ENCODE assay signal across 14 cellular contexts in genomic region chr6:31762878-31763616, GRCh38. TPM values are rescaled to one million over a fixed set of nuclear protein-coding genes. Genes with fewer than 3 reads are reported as not detected.
A peak's percentile ranks its signal among the peaks of the same experiment; 100 is the strongest.
DNase-seq lines count a peak whose midpoint lies in the region; ATAC-seq, FAIRE-seq and TF ChIP-seq lines count a peak whose summit lies in the region.
"Had no signal": no experiment of that assay in that cellular context is flagged by ENCODE, and none has a peak within 500 bp of the region (broad histone marks: within the 10 kb centered on the region; RNA-seq: fewer than 3 reads in every experiment).

No MANE protein-coding gene starts in this region.

- H3K9ac ChIP-seq in GM23248 = 0 out of 2 replicates have a peak overlapping the region, but pooled peaks have one; percentile 15
- peak overlapping the region in 1 of 2 experiments; percentile 40; a peak in 2 of 4 replicates for H3K9ac ChIP-seq in K562 (ENCODE audit: insufficient read depth in 1 of 2, low read depth in 2 of 2, low read length in 2 of 2)

- TF ChIP-seq RAD21 in K562 (CRISPR knock-in tag; conservative IDR thresholded peaks at IDR 0.05 in 1 of 2, IDR thresholded peaks at IDR 0.05 in 1 of 2) = no peak

- no peaks in the 10 kb centered on the region for H4K20me1 ChIP-seq in GM23248 (ENCODE audit: insufficient read depth)
- no peaks in the 10 kb centered on the region for H4K20me1 ChIP-seq in K562 (replicated peaks; ENCODE audit: control insufficient read depth, insufficient read depth, low read length)

- H3K9me2 ChIP-seq in GM23248 (ENCODE audit: insufficient read depth) = no peaks in the 10 kb centered on the region

- TF ChIP-seq CTCF in A673 (conservative IDR thresholded peaks at IDR 0.05; ENCODE audit: low read depth, low read length) (no peak), K562 (IDR thresholded peaks at IDR 0.05 in 2 of 3, conservative IDR thresholded peaks at IDR 0.05 in 1 of 3; ENCODE audit: insufficient read depth in 2 of 3, low read depth in 1 of 3, low read length in 3 of 3) (no peak), testis (IDR thresholded peaks at IDR 0.05) (no peak)

- peak; percentile 56 for ATAC-seq in K562
- no peak for ATAC-seq in HG02610 (IDR thresholded peaks at IDR 0.05; ENCODE audit: unreplicated experiment)
- ATAC-seq in GM21786 (IDR thresholded peaks at IDR 0.05; ENCODE audit: unreplicated experiment) = no peak
- ATAC-seq: stimulated activated naive CD8-positive, alpha-beta T cell treated with anti-CD3 and anti-CD28 coated beads, Interleukin-15, amount 100 ng/mL, for 72 hours had no signal

- BruUV-seq in A673 (replicated peaks; lab: Mats Ljungman, UMichigan) (no TSS peak), K562 (replicated peaks; lab: Mats Ljungman, UMichigan) (no TSS peak)

- H3K4me1 ChIP-seq in A673 (ENCODE audit: insufficient read depth, low read length, poor library complexity, severe bottlenecking) (no peaks in the 10 kb centered on the region), GM23248 (ENCODE audit: insufficient read depth) (peaks cover 9% of the 10 kb centered on the region), K562 (replicated peaks in 1 of 2; ENCODE audit: control insufficient read depth in 2 of 2, insufficient read depth in 2 of 2, low read length in 2 of 2) (peaks cover 0 to 20% of the 10 kb centered on the region in 2 experiments; a peak in 3 of 5 replicates), mesodermal cell (ENCODE audit: control insufficient read depth, insufficient read depth, low read length, poor library complexity, severe bottlenecking) (peaks cover 18% of the 10 kb centered on the region), testis (no peaks in the 10 kb centered on the region)

- no peak overlapping the region for H3K4me2 ChIP-seq in GM23248 (ENCODE audit: unreplicated experiment)
- no peak overlapping the region for H3K4me2 ChIP-seq in K562 (ENCODE audit: insufficient read depth, low read length)
- H3K4me2 ChIP-seq: hepatocyte had no signal

- CTCF ChIA-PET in A673 (lab: Charles Lee) (no interaction called here), K562 (lab: Yijun Ruan, JAX; ENCODE audit: low intra/inter-chr PET ratio) (no interaction called here)

- DNase-seq in A673 (ENCODE audit: low spot score) = no peak
- no peak for DNase-seq in GM23248
- DNase-seq in K562 (ENCODE audit: extremely low read depth in 1 of 4, low spot score in 3 of 4) = peak in 1 of 4 experiments; percentile 63
- no peak for DNase-seq in testis
- no peak for DNase-seq in DMS 273 (lab: John Stamatoyannopoulos, UW; ENCODE audit: unreplicated experiment)
- DNase-seq: AML-193; NCI-H446 treated with DMSO at 0.1 percent for 48 hours; stimulated activated naive CD8-positive, alpha-beta T cell treated with anti-CD3 and anti-CD28 coated beads, Interleukin-15, amount 100 ng/mL, for 72 hours had no signal

- FAIRE-seq in K562 (lab: Jason Lieb, UNC) = no peak
- FAIRE-seq: TTC549 had no signal

- H3K36me3 ChIP-seq in A673 (ENCODE audit: insufficient read depth, low read length, poor library complexity, severe bottlenecking) = peaks cover 58% of the 10 kb centered on the region
- no peaks in the 10 kb centered on the region for H3K36me3 ChIP-seq in GM23248 (ENCODE audit: low read depth)
- peaks cover 61% of the 10 kb centered on the region for H3K36me3 ChIP-seq in K562 (ENCODE audit: control insufficient read depth, insufficient read depth, low read length)
- H3K36me3 ChIP-seq in mesodermal cell (ENCODE audit: control insufficient read depth, insufficient read depth, low read length) = peaks cover 30% of the 10 kb centered on the region
- H3K36me3 ChIP-seq in testis (ENCODE audit: low read depth, missing control alignments) = no peaks in the 10 kb centered on the region

- H3K27ac ChIP-seq in A673 (ENCODE audit: low read depth, low read length, poor library complexity, severe bottlenecking) (peak overlapping the region; percentile 57), GM23248 (no peak overlapping the region), K562 (ENCODE audit: extremely low read depth, low read depth, low read length) (no peak overlapping the region), mesodermal cell (ENCODE audit: low read depth, low read length, severe bottlenecking) (peak overlapping the region; percentile 87), testis (no peak overlapping the region)
- H3K27ac ChIP-seq: hepatocyte had no signal

- peak; percentile 50; the same call in 1 of the 2 replicates for TF ChIP-seq POLR2A in K562 (conservative IDR thresholded peaks at IDR 0.05)
- no peak for TF ChIP-seq POLR2A in testis (IDR thresholded peaks at IDR 0.05)

- 85 to 88% methylated on average over 7 to 8 of the region's 8 CpGs for WGBS in GM23248 (ENCODE audit: low coverage in 1 of 2, low lambda C conversion rate in 2 of 2, missing lambda C conversion rate in 2 of 2), 2 experiments
- 60% methylated on average over 8 of the region's 8 CpGs for WGBS in K562 (ENCODE audit: insufficient coverage, low coverage, missing lambda C conversion rate)
- 75 to 83% methylated on average over 7 of the region's 8 CpGs for WGBS in mesodermal cell (ENCODE audit: insufficient coverage in 2 of 2), 2 experiments
- 80 to 87% methylated on average over 8 of the region's 8 CpGs for WGBS in testis, 2 donors

- H3K9me1 ChIP-seq in K562 (ENCODE audit: control insufficient read depth, insufficient read depth, low read length) = no peaks in the 10 kb centered on the region

- H3K79me2 ChIP-seq in GM23248 (ENCODE audit: insufficient read depth) (no peaks in the 10 kb centered on the region), K562 (ENCODE audit: control insufficient read depth, insufficient read depth, low read length) (no peaks in the 10 kb centered on the region)
- H3K79me2 ChIP-seq: hepatocyte had no signal

- no peaks in the 10 kb centered on the region for H3F3A ChIP-seq in GM23248 (ENCODE audit: insufficient read depth)

- H2AFZ ChIP-seq in GM23248 (no peak overlapping the region), K562 (ENCODE audit: low read depth, low read length) (no peak overlapping the region)
- H2AFZ ChIP-seq: hepatocyte had no signal

- H3K9me3 ChIP-seq in A673 (ENCODE audit: low read depth, low read length, poor library complexity, severe bottlenecking) (no peaks in the 10 kb centered on the region), GM23248 (ENCODE audit: low read depth) (no peaks in the 10 kb centered on the region), K562 (replicated peaks; ENCODE audit: control insufficient read depth, insufficient read depth, low read depth, low read length) (no peaks in the 10 kb centered on the region), mesodermal cell (ENCODE audit: control insufficient read depth, low read length) (no peaks in the 10 kb centered on the region), testis (no peaks in the 10 kb centered on the region)

- no peak for TF ChIP-seq EP300 in K562 (IDR thresholded peaks at IDR 0.05; ENCODE audit: low read length)

- H3K27me3 ChIP-seq in A673 (replicated peaks; ENCODE audit: insufficient read depth, low read depth, low read length, poor library complexity) (no peaks in the 10 kb centered on the region), GM23248 (replicated peaks; ENCODE audit: insufficient read depth) (no peaks in the 10 kb centered on the region), K562 (ENCODE audit: control insufficient read depth in 2 of 2, insufficient read depth in 2 of 2, low read length in 2 of 2) (no peaks in the 10 kb centered on the region), testis (no peaks in the 10 kb centered on the region)
- H3K27me3 ChIP-seq: hepatocyte had no signal

- in situ Hi-C loops in GM23248 (cut with MboI) = no loop called here
- in situ Hi-C loops in K562 (cut with MboI) = no loop called here

- no peak overlapping the region for H3K4me3 ChIP-seq in A673 (ENCODE audit: low read depth, low read length, poor library complexity, severe bottlenecking)
- H3K4me3 ChIP-seq in GM23248 = no peak overlapping the region
- H3K4me3 ChIP-seq in K562 = no peak overlapping the region
- no peak overlapping the region for H3K4me3 ChIP-seq in mesodermal cell (ENCODE audit: extremely low read depth, insufficient read depth, low read length, poor library complexity, severe bottlenecking)
- no peak overlapping the region for H3K4me3 ChIP-seq in testis
- H3K4me3 ChIP-seq: hepatocyte had no signal

- POLR2A ChIA-PET in A673 (lab: Charles Lee; ENCODE audit: low non-redundant PET) (no interaction called here), K562 (lab: Yijun Ruan, JAX) (interaction anchor here (1.3 to 4.6 kb wide), 3 partner anchors 9 to 25 kb away, joined by 5 to 29 read pairs (median 8); partner anchors contain the start of genes CLIC1 and MSH5)

- intact Hi-C loops in A673 (cut with micrococcal nuclease; ENCODE audit: unreplicated experiment) (no loop called here), K562 (cut with micrococcal nuclease) (no loop called here), testis (cut with DNase I; ENCODE audit: low total_unique reads) (no loop called here)

RNA-seq across cellular contexts. Expression of gene SAPCD1, which starts 0.6 kb away (rescaled TPM):
- 9.9 and 19.9 TPM in 2 replicates for total RNA-seq in A673 (2021)
- 2.5 TPM in 1 of 2 replicates, not detected in the other for total RNA-seq in GM23248 (2014; rRNA removed; shearing (Covaris generic))
- 0.85 and 1.3 TPM in 2 replicates for polyA plus RNA-seq in GM23248 (2016; fragmentation: Nextera tagmentation; extraction: Ambion mirVana)
- total RNA-seq in K562 (2011; cell fraction: chromatin; rRNA removed; ENCODE audit: low replicate concordance) = 127 and 183 TPM in 2 replicates
- total RNA-seq in K562 (2011; cell fraction: nucleolus; rRNA removed) = 43.2 and 49.2 TPM in 2 replicates
- total RNA-seq in K562 (2011; cell fraction: nucleoplasm; rRNA removed) = 129 and 205 TPM in 2 replicates
- total RNA-seq in K562 (2014; rRNA removed) = 5.9 and 6.5 TPM in 2 replicates
- 7.0 and 7.4 TPM in 2 replicates for total RNA-seq in K562 (2014; rRNA removed; fragmentation: Illumina TruSeq; extraction: Trizol)
- total RNA-seq in K562 (2015; rRNA removed; fragmentation: Illumina TruSeq; extraction: Trizol) = 5.8 and 7.5 TPM in 2 replicates
- total RNA-seq in K562 (2021) = 13.4 and 15.8 TPM in 2 replicates
- polyA plus RNA-seq in K562 (2011; rRNA removed) = 11.7 and 17.8 TPM in 2 replicates
- 4.3 and 5.0 TPM in 2 replicates for polyA plus RNA-seq in K562 (2011; cell fraction: cytosol; rRNA removed)
- polyA plus RNA-seq in K562 (2011; cell fraction: nucleus; rRNA removed) = 169 and 188 TPM in 2 replicates
- 14.3 and 26.9 TPM in 2 replicates for polyA plus RNA-seq in K562 (2012)
- polyA plus RNA-seq in K562 (2014; fragmentation: Illumina TruSeq; extraction: Trizol) = 12.9 and 18.4 TPM in 2 replicates
- polyA plus RNA-seq in K562 (2014; fragmentation: Nextera tagmentation; extraction: Ambion mirVana) = 1 to 10 TPM; 2.6 to 3.2 TPM
- polyA plus RNA-seq in K562 (2014; rRNA removed) = 17.1 and 30.2 TPM in 2 replicates
- polyA minus RNA-seq in K562 (2011; rRNA and poly(A)+ RNA removed) = 3.2 and 4.9 TPM in 2 replicates
- polyA minus RNA-seq in K562 (2011; cell fraction: cytosol; rRNA and poly(A)+ RNA removed) = 4.2 TPM in 1 of 2 replicates, not detected in the other
- 10.4 and 14.8 TPM in 2 replicates for polyA minus RNA-seq in K562 (2011; cell fraction: nucleus; rRNA and poly(A)+ RNA removed)
- 4.5 TPM for polyA plus RNA-seq in mesodermal cell (2013, experiment 1 of 2)
- polyA plus RNA-seq in mesodermal cell (2013, experiment 2 of 2) = 3.9 TPM
- 10 to 100 TPM; 10.4 to 11.6 TPM for total RNA-seq in testis
- 5.9 TPM for polyA plus RNA-seq in testis (ENCODE audit: insufficient read depth, low read depth, low replicate concordance)
- total RNA-seq: posterior vena cava had no signal

RNA-seq across cellular contexts. Expression of gene VWA7, which starts 14.1 kb away (rescaled TPM):
- 2.7 and 2.8 TPM in 2 replicates for total RNA-seq in A673 (2021)
- 0.54 TPM in 1 of 2 replicates, not detected in the other for total RNA-seq in GM23248 (2014; rRNA removed; shearing (Covaris generic))
- 0.37 and 0.56 TPM in 2 replicates for polyA plus RNA-seq in GM23248 (2016; fragmentation: Nextera tagmentation; extraction: Ambion mirVana)
- total RNA-seq in K562 (2011; cell fraction: chromatin; rRNA removed; ENCODE audit: low replicate concordance) = 12.4 and 19.7 TPM in 2 replicates
- 11.3 and 16.5 TPM in 2 replicates for total RNA-seq in K562 (2011; cell fraction: nucleolus; rRNA removed)
- 10.5 and 14.0 TPM in 2 replicates for total RNA-seq in K562 (2011; cell fraction: nucleoplasm; rRNA removed)
- total RNA-seq in K562 (2014; rRNA removed) = 0.65 and 0.68 TPM in 2 replicates
- total RNA-seq in K562 (2014; rRNA removed; fragmentation: Illumina TruSeq; extraction: Trizol) = 0.70 and 0.95 TPM in 2 replicates
- total RNA-seq in K562 (2015; rRNA removed; fragmentation: Illumina TruSeq; extraction: Trizol) = 0.36 and 0.49 TPM in 2 replicates
- total RNA-seq in K562 (2021) = 1.8 and 2.9 TPM in 2 replicates
- polyA plus RNA-seq in K562 (2011; rRNA removed) = 1.0 and 1.7 TPM in 2 replicates
- polyA plus RNA-seq in K562 (2011; cell fraction: cytosol; rRNA removed) = 0.83 and 2.5 TPM in 2 replicates
- polyA plus RNA-seq in K562 (2011; cell fraction: nucleus; rRNA removed) = 6.5 and 17.2 TPM in 2 replicates
- polyA plus RNA-seq in K562 (2012) = 2.2 and 4.0 TPM in 2 replicates
- polyA plus RNA-seq in K562 (2014; fragmentation: Illumina TruSeq; extraction: Trizol) = 1.1 and 1.3 TPM in 2 replicates
- polyA plus RNA-seq in K562 (2014; fragmentation: Nextera tagmentation; extraction: Ambion mirVana) = under 1 TPM; 0.18 to 0.32 TPM
- 2.4 and 3.0 TPM in 2 replicates for polyA plus RNA-seq in K562 (2014; rRNA removed)
- polyA minus RNA-seq in K562 (2011; rRNA and poly(A)+ RNA removed) = 0.33 and 1.4 TPM in 2 replicates
- 0.55 and 2.2 TPM in 2 replicates for polyA minus RNA-seq in K562 (2011; cell fraction: cytosol; rRNA and poly(A)+ RNA removed)
- 3.7 and 4.3 TPM in 2 replicates for polyA minus RNA-seq in K562 (2011; cell fraction: nucleus; rRNA and poly(A)+ RNA removed)
- polyA plus RNA-seq in mesodermal cell (2013, experiment 1 of 2) = 0.29 TPM
- 0.51 TPM for polyA plus RNA-seq in mesodermal cell (2013, experiment 2 of 2)
- total RNA-seq in testis = 1 to 10 TPM; 3.1 to 6.3 TPM
- polyA plus RNA-seq in testis (ENCODE audit: insufficient read depth, low read depth, low replicate concordance) = 2.7 TPM

RNA-seq across cellular contexts. Expression of gene MSH5, which starts 23.2 kb away (rescaled TPM):
- total RNA-seq in A673 (2021) = 76.4 and 102 TPM in 2 replicates
- 4.3 and 7.1 TPM in 2 replicates for total RNA-seq in GM23248 (2014; rRNA removed; shearing (Covaris generic))
- 2.0 and 2.9 TPM in 2 replicates for polyA plus RNA-seq in GM23248 (2016; fragmentation: Nextera tagmentation; extraction: Ambion mirVana)
- total RNA-seq in K562 (2011; cell fraction: chromatin; rRNA removed; ENCODE audit: low replicate concordance) = 1,865 and 2,284 TPM in 2 replicates
- 827 and 897 TPM in 2 replicates for total RNA-seq in K562 (2011; cell fraction: nucleolus; rRNA removed)
- 1,204 and 1,437 TPM in 2 replicates for total RNA-seq in K562 (2011; cell fraction: nucleoplasm; rRNA removed)
- total RNA-seq in K562 (2014; rRNA removed) = 21.1 and 34.7 TPM in 2 replicates
- 46.6 and 47.6 TPM in 2 replicates for total RNA-seq in K562 (2014; rRNA removed; fragmentation: Illumina TruSeq; extraction: Trizol)
- 34.3 and 37.9 TPM in 2 replicates for total RNA-seq in K562 (2015; rRNA removed; fragmentation: Illumina TruSeq; extraction: Trizol)
- total RNA-seq in K562 (2021) = 75.4 and 82.7 TPM in 2 replicates
- 104 and 202 TPM in 2 replicates for polyA plus RNA-seq in K562 (2011; rRNA removed)
- 42.0 and 70.8 TPM in 2 replicates for polyA plus RNA-seq in K562 (2011; cell fraction: cytosol; rRNA removed)
- polyA plus RNA-seq in K562 (2011; cell fraction: nucleus; rRNA removed) = 1,103 and 1,564 TPM in 2 replicates
- polyA plus RNA-seq in K562 (2012) = 30.9 and 84.7 TPM in 2 replicates
- polyA plus RNA-seq in K562 (2014; fragmentation: Illumina TruSeq; extraction: Trizol) = 52.5 and 52.8 TPM in 2 replicates
- polyA plus RNA-seq in K562 (2014; fragmentation: Nextera tagmentation; extraction: Ambion mirVana) = 10 to 100 TPM; 12.5 to 14.0 TPM
- 80.2 and 84.7 TPM in 2 replicates for polyA plus RNA-seq in K562 (2014; rRNA removed)
- 112 and 145 TPM in 2 replicates for polyA minus RNA-seq in K562 (2011; rRNA and poly(A)+ RNA removed)
- polyA minus RNA-seq in K562 (2011; cell fraction: cytosol; rRNA and poly(A)+ RNA removed) = 40.0 and 59.2 TPM in 2 replicates
- 239 and 424 TPM in 2 replicates for polyA minus RNA-seq in K562 (2011; cell fraction: nucleus; rRNA and poly(A)+ RNA removed)
- 31.6 TPM for polyA plus RNA-seq in mesodermal cell (2013, experiment 1 of 2)
- 21.8 TPM for polyA plus RNA-seq in mesodermal cell (2013, experiment 2 of 2)
- 100 to 1,000 TPM in 1 of 2 donors, 10 to 100 TPM in 1; 77.6 to 135 TPM for total RNA-seq in testis
- polyA plus RNA-seq in testis (ENCODE audit: insufficient read depth, low read depth, low replicate concordance) = 36.2 TPM

RNA-seq across cellular contexts. Expression of gene CLIC1, which starts 26.7 kb away (rescaled TPM):
- 371 and 431 TPM in 2 replicates for total RNA-seq in A673 (2021)
- 447 and 576 TPM in 2 replicates for total RNA-seq in GM23248 (2014; rRNA removed; shearing (Covaris generic))
- 784 and 791 TPM in 2 replicates for polyA plus RNA-seq in GM23248 (2016; fragmentation: Nextera tagmentation; extraction: Ambion mirVana)
- total RNA-seq in K562 (2011; cell fraction: chromatin; rRNA removed; ENCODE audit: low replicate concordance) = 323 and 864 TPM in 2 replicates
- total RNA-seq in K562 (2011; cell fraction: nucleolus; rRNA removed) = 1,156 and 1,371 TPM in 2 replicates
- total RNA-seq in K562 (2011; cell fraction: nucleoplasm; rRNA removed) = 762 and 847 TPM in 2 replicates
- total RNA-seq in K562 (2014; rRNA removed) = 1,815 and 2,459 TPM in 2 replicates
- 1,777 and 1,808 TPM in 2 replicates for total RNA-seq in K562 (2014; rRNA removed; fragmentation: Illumina TruSeq; extraction: Trizol)
- total RNA-seq in K562 (2015; rRNA removed; fragmentation: Illumina TruSeq; extraction: Trizol) = 1,968 and 1,998 TPM in 2 replicates
- total RNA-seq in K562 (2021) = 1,487 and 1,494 TPM in 2 replicates
- polyA plus RNA-seq in K562 (2011; rRNA removed) = 1,850 and 2,419 TPM in 2 replicates
- 2,072 and 2,650 TPM in 2 replicates for polyA plus RNA-seq in K562 (2011; cell fraction: cytosol; rRNA removed)
- 706 and 710 TPM in 2 replicates for polyA plus RNA-seq in K562 (2011; cell fraction: nucleus; rRNA removed)
- 1,359 and 2,108 TPM in 2 replicates for polyA plus RNA-seq in K562 (2012)
- polyA plus RNA-seq in K562 (2014; fragmentation: Illumina TruSeq; extraction: Trizol) = 2,238 and 2,336 TPM in 2 replicates
- polyA plus RNA-seq in K562 (2014; fragmentation: Nextera tagmentation; extraction: Ambion mirVana) = 1,000 to 10,000 TPM; 1,267 to 1,594 TPM
- polyA plus RNA-seq in K562 (2014; rRNA removed) = 1,650 and 1,824 TPM in 2 replicates
- polyA minus RNA-seq in K562 (2011; rRNA and poly(A)+ RNA removed) = 1,034 and 1,248 TPM in 2 replicates
- 611 and 812 TPM in 2 replicates for polyA minus RNA-seq in K562 (2011; cell fraction: cytosol; rRNA and poly(A)+ RNA removed)
- 223 and 327 TPM in 2 replicates for polyA minus RNA-seq in K562 (2011; cell fraction: nucleus; rRNA and poly(A)+ RNA removed)
- 774 TPM for polyA plus RNA-seq in mesodermal cell (2013, experiment 1 of 2)
- 678 TPM for polyA plus RNA-seq in mesodermal cell (2013, experiment 2 of 2)
- 10 to 100 TPM; 35.4 to 93.5 TPM for total RNA-seq in testis
- polyA plus RNA-seq in testis (ENCODE audit: insufficient read depth, low read depth, low replicate concordance) = 130 TPM

RNA-seq across cellular contexts. Expression of gene VARS1, which starts 32.5 kb away (rescaled TPM):
- total RNA-seq in A673 (2021) (233 and 247 TPM in 2 replicates), K562 (2014; rRNA removed) (155 and 210 TPM in 2 replicates), K562 (2014; rRNA removed; fragmentation: Illumina TruSeq; extraction: Trizol) (187 and 202 TPM in 2 replicates), K562 (2015; rRNA removed; fragmentation: Illumina TruSeq; extraction: Trizol) (128 and 130 TPM in 2 replicates), K562 (2021) (484 and 488 TPM in 2 replicates), testis (100 to 1,000 TPM in 1 of 2 donors, 10 to 100 TPM in 1; 94.8 to 131 TPM)
- 47.6 and 66.4 TPM in 2 replicates for total RNA-seq in GM23248 (2014; rRNA removed; shearing (Covaris generic))
- polyA plus RNA-seq in GM23248 (2016; fragmentation: Nextera tagmentation; extraction: Ambion mirVana) (39.1 and 39.8 TPM in 2 replicates), K562 (2011; rRNA removed) (37.9 and 95.1 TPM in 2 replicates), K562 (2014; fragmentation: Illumina TruSeq; extraction: Trizol) (282 and 332 TPM in 2 replicates), K562 (2014; fragmentation: Nextera tagmentation; extraction: Ambion mirVana) (10 to 100 TPM in 1 of 2 experiments, 1 to 10 TPM in 1; 2.9 to 10.4 TPM), K562 (2014; rRNA removed) (128 and 129 TPM in 2 replicates), testis (ENCODE audit: insufficient read depth, low read depth, low replicate concordance) (156 TPM)
- total RNA-seq in K562 (2011; cell fraction: chromatin; rRNA removed; ENCODE audit: low replicate concordance) = 246 and 727 TPM in 2 replicates
- 447 and 517 TPM in 2 replicates for total RNA-seq in K562 (2011; cell fraction: nucleolus; rRNA removed)
- 263 and 281 TPM in 2 replicates for total RNA-seq in K562 (2011; cell fraction: nucleoplasm; rRNA removed)
- 43.0 and 64.6 TPM in 2 replicates for polyA plus RNA-seq in K562 (2011; cell fraction: cytosol; rRNA removed)
- polyA plus RNA-seq in K562 (2011; cell fraction: nucleus; rRNA removed) = 313 and 459 TPM in 2 replicates
- 232 and 255 TPM in 2 replicates for polyA plus RNA-seq in K562 (2012)
- polyA minus RNA-seq in K562 (2011; rRNA and poly(A)+ RNA removed) = 80.3 and 127 TPM in 2 replicates
- polyA minus RNA-seq in K562 (2011; cell fraction: cytosol; rRNA and poly(A)+ RNA removed) = 209 and 273 TPM in 2 replicates
- 119 and 142 TPM in 2 replicates for polyA minus RNA-seq in K562 (2011; cell fraction: nucleus; rRNA and poly(A)+ RNA removed)
- polyA plus RNA-seq in mesodermal cell (2013, experiment 1 of 2) = 76.5 TPM
- polyA plus RNA-seq in mesodermal cell (2013, experiment 2 of 2) = 67.8 TPM

Comparison
In these comparisons a context has a peak if more than half of its experiments do, and no peak if none do; other contexts are left out.
1. H3K27ac ChIP-seq: peak in A673 (single experiment) and mesodermal cell (single experiment); none in GM23248 (single experiment), K562 (single experiment) and testis (0 of 2).